22 cellular contexts compared by ENCODE assay signal in the genomic region with DNA sequence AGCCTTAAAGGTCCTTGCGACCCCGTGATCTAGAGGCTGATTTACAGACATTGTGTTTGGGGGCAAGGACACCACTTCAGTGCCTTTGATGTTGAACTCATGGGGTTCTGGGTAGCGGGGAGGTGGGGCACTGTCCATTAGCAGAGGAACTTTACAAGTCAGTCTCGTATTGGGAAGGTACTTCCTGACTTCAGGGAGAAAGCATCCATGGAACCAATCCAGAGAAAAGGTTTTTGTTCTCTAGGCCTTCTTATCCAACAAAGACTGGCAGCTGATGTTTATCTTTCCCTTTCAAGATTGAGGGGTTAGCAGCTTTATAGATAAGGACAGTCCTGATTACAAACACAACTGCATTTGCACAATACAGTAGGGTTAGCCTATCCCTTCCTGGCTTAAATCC. TPM values are rescaled to one million over a fixed set of nuclear protein-coding genes. Genes with fewer than 3 reads are reported as not detected.
A peak's percentile ranks its signal among the peaks of the same experiment; 100 is the strongest.
DNase-seq lines count a peak whose midpoint lies in the region; ATAC-seq and TF ChIP-seq lines count a peak whose summit lies in the region.
"Had no signal": no experiment of that assay in that cellular context is flagged by ENCODE, and none has a peak within 500 bp of the region (broad histone marks: within the 10 kb centered on the region; RNA-seq: fewer than 3 reads in every experiment).

No MANE protein-coding gene starts in this region.

- DNase-seq in activated naive CD4-positive, alpha-beta T cell treated with anti-CD3 and anti-CD28 coated beads for 36 hours = no peak
- DNase-seq in immature natural killer cell (no peak), progenitor cell of endocrine pancreas (ENCODE audit: low spot score, unreplicated experiment) (no peak), NCI-H446 (lab: John Stamatoyannopoulos, UW) (no peak)
- DNase-seq in central memory CD4-positive, alpha-beta T cell = no peak
- DNase-seq: DMS 273 treated with DMSO at 0.1 percent for 48 hours, DND-41, H9, NCI-H1092 treated with DMSO at 0.1 percent for 48 hours, NCI-H510A, NCI-H748 treated with DMSO at 0.1 percent for 48 hours, OCI-M1, SHP77 had no signal

- no peaks in the 10 kb centered on the region for H3K9me2 ChIP-seq in Loucy (replicated peaks; ENCODE audit: low read depth, low read length)

- H4K20me1 ChIP-seq in Loucy (ENCODE audit: insufficient read depth, low read length, poor library complexity, severe bottlenecking) = peaks cover 9% of the 10 kb centered on the region

- peak overlapping the region; percentile 79 for H3K4me2 ChIP-seq in Loucy (ENCODE audit: low read depth, low read length, poor library complexity, severe bottlenecking)
- H3K4me2 ChIP-seq: A549, BLaER1 had no signal

- no peaks in the 10 kb centered on the region for H3F3A ChIP-seq in Loucy (ENCODE audit: low read depth)

- no peak overlapping the region for H3K27ac Mint-ChIP-seq in activated naive CD4-positive, alpha-beta T cell treated with anti-CD3 and anti-CD28 coated beads, Interleukin-2, amount 50 U/mL, for 24 hours
- no peak overlapping the region for H3K27ac Mint-ChIP-seq in activated naive CD4-positive, alpha-beta T cell treated with anti-CD3 and anti-CD28 coated beads for 36 hours
- peak overlapping the region in 5 of 6 donors; percentile 50 to 98 (median 68) for H3K27ac Mint-ChIP-seq in immature natural killer cell
- peak overlapping the region; percentile 34 for H3K27ac Mint-ChIP-seq in progenitor cell of endocrine pancreas

- intact Hi-C loops in activated naive CD4-positive, alpha-beta T cell treated with anti-CD3 and anti-CD28 coated beads for 36 hours (cut with micrococcal nuclease) = loop anchor here (10.0 kb wide), 1 partner anchor 1595 kb away; the partner anchor contains the start of gene AKAP9

- H3K4me1 Mint-ChIP-seq in activated naive CD4-positive, alpha-beta T cell treated with anti-CD3 and anti-CD28 coated beads, Interleukin-2, amount 50 U/mL, for 24 hours = peaks cover 74% of the 10 kb centered on the region
- peaks cover 47% of the 10 kb centered on the region for H3K4me1 Mint-ChIP-seq in activated naive CD4-positive, alpha-beta T cell treated with anti-CD3 and anti-CD28 coated beads for 36 hours (ENCODE audit: low read depth)
- H3K4me1 Mint-ChIP-seq in immature natural killer cell (peaks cover 47 to 78% of the 10 kb centered on the region in 2 donors), progenitor cell of endocrine pancreas (ENCODE audit: low read depth) (peaks cover 13% of the 10 kb centered on the region)

- H3K9me3 ChIP-seq in Loucy (ENCODE audit: insufficient read depth, low read depth, low read length) = no peaks in the 10 kb centered on the region
- H3K9me3 ChIP-seq: BLaER1 had no signal

- no peak overlapping the region for H2AFZ ChIP-seq in Loucy (ENCODE audit: low read length)

- peaks cover 36% of the 10 kb centered on the region for H3K79me2 ChIP-seq in Loucy (ENCODE audit: insufficient read depth, low read length)

- no peak overlapping the region for H3K9ac ChIP-seq in Loucy (ENCODE audit: low read depth, low read length, poor library complexity, severe bottlenecking)
- H3K9ac ChIP-seq: BLaER1 had no signal

- H3K9me3 Mint-ChIP-seq in activated naive CD4-positive, alpha-beta T cell treated with anti-CD3 and anti-CD28 coated beads, Interleukin-2, amount 50 U/mL, for 24 hours = no peaks in the 10 kb centered on the region
- no peaks in the 10 kb centered on the region for H3K9me3 Mint-ChIP-seq in activated naive CD4-positive, alpha-beta T cell treated with anti-CD3 and anti-CD28 coated beads for 36 hours
- H3K9me3 Mint-ChIP-seq in immature natural killer cell (no peaks in the 10 kb centered on the region), progenitor cell of endocrine pancreas (ENCODE audit: low read depth) (no peaks in the 10 kb centered on the region)
- H3K9me3 Mint-ChIP-seq: H9, IgD-negative memory B cell had no signal

- no peaks in the 10 kb centered on the region for H3K36me3 ChIP-seq in Loucy (ENCODE audit: insufficient read depth, low read length)

- H3K4me3 Mint-ChIP-seq in activated naive CD4-positive, alpha-beta T cell treated with anti-CD3 and anti-CD28 coated beads, Interleukin-2, amount 50 U/mL, for 24 hours = peak overlapping the region; percentile 44
- no peak overlapping the region for H3K4me3 Mint-ChIP-seq in activated naive CD4-positive, alpha-beta T cell treated with anti-CD3 and anti-CD28 coated beads for 36 hours
- H3K4me3 Mint-ChIP-seq in immature natural killer cell (peak overlapping the region in 2 of 5 donors; percentile 13 to 18), progenitor cell of endocrine pancreas (ENCODE audit: low read depth) (peak overlapping the region; percentile 1)
- H3K4me3 Mint-ChIP-seq: H9 had no signal

- no peak for ATAC-seq in GM18861 (IDR thresholded peaks at IDR 0.05; ENCODE audit: unreplicated experiment)
- ATAC-seq: A549 had no signal

- H3K4me3 ChIP-seq in Loucy (ENCODE audit: low read length, poor library complexity, severe bottlenecking) = no peak overlapping the region
- H3K4me3 ChIP-seq: A549, BLaER1, SK-N-MC had no signal

- H3K4me1 ChIP-seq in Loucy (ENCODE audit: insufficient read depth, low read length, poor library complexity, severe bottlenecking) = peaks cover 27% of the 10 kb centered on the region

- CTCF ChIA-PET in activated naive CD4-positive, alpha-beta T cell treated with anti-CD3 and anti-CD28 coated beads for 36 hours (lab: Charles Lee) = interaction anchor here (0.6 kb wide), 1 partner anchor 45 kb away, joined by 6 read pairs; no protein-coding TSS in a partner anchor

- H3K27me3 ChIP-seq in Loucy (ENCODE audit: insufficient read depth, low read length, poor library complexity, severe bottlenecking) = no peaks in the 10 kb centered on the region
- H3K27me3 ChIP-seq: BLaER1 had no signal

- TF ChIP-seq CTCF in Loucy (conservative IDR thresholded peaks at IDR 0.05; ENCODE audit: low read length) = no peak
- TF ChIP-seq CTCF in progenitor cell of endocrine pancreas (IDR thresholded peaks at IDR 0.05; ENCODE audit: unreplicated experiment) = no peak

- H3K36me3 Mint-ChIP-seq in activated naive CD4-positive, alpha-beta T cell treated with anti-CD3 and anti-CD28 coated beads, Interleukin-2, amount 50 U/mL, for 24 hours = peaks cover 23% of the 10 kb centered on the region
- H3K36me3 Mint-ChIP-seq in activated naive CD4-positive, alpha-beta T cell treated with anti-CD3 and anti-CD28 coated beads for 36 hours (ENCODE audit: low read depth) = peaks cover 35% of the 10 kb centered on the region
- H3K36me3 Mint-ChIP-seq in immature natural killer cell (peaks cover 8 to 15% (median 9%) of the 10 kb centered on the region in 3 donors), progenitor cell of endocrine pancreas (ENCODE audit: insufficient read depth) (peaks cover 5% of the 10 kb centered on the region)

- H3K27me3 Mint-ChIP-seq in activated naive CD4-positive, alpha-beta T cell treated with anti-CD3 and anti-CD28 coated beads, Interleukin-2, amount 50 U/mL, for 24 hours = no peaks in the 10 kb centered on the region
- H3K27me3 Mint-ChIP-seq in activated naive CD4-positive, alpha-beta T cell treated with anti-CD3 and anti-CD28 coated beads for 36 hours (ENCODE audit: low read depth) = no peaks in the 10 kb centered on the region
- H3K27me3 Mint-ChIP-seq in immature natural killer cell (ENCODE audit: low read depth in 3 of 3) = peaks cover 9 to 17% (median 13%) of the 10 kb centered on the region in 3 donors
- H3K27me3 Mint-ChIP-seq in progenitor cell of endocrine pancreas = no peaks in the 10 kb centered on the region
- H3K27me3 Mint-ChIP-seq: IgD-negative memory B cell had no signal

RNA-seq across cellular contexts. Expression of gene GTPBP10, which starts 2.8 kb away (rescaled TPM):
- total RNA-seq in activated naive CD4-positive, alpha-beta T cell treated with anti-CD3 and anti-CD28 coated beads for 36 hours = 10 to 100 TPM; 35.8 to 39.3 TPM
- 10 to 100 TPM; 18.7 to 31.3 (median 30.1) TPM for polyA plus RNA-seq in immature natural killer cell
- 25.1 and 25.3 TPM in 2 replicates for total RNA-seq in progenitor cell of endocrine pancreas

RNA-seq across cellular contexts. Expression of gene FAM237B, which starts 28.2 kb away (rescaled TPM):
- not detected for total RNA-seq in activated naive CD4-positive, alpha-beta T cell treated with anti-CD3 and anti-CD28 coated beads for 36 hours
- polyA plus RNA-seq in immature natural killer cell = not detected
- total RNA-seq in progenitor cell of endocrine pancreas = not detected in 2 replicates
- total RNA-seq: H9, LHCN-M2, RPMI7951 had no signal
- polyA plus RNA-seq: A549, IgD-negative memory B cell had no signal

RNA-seq across cellular contexts. Expression of gene CLDN12, which starts 54.0 kb away (rescaled TPM):
- total RNA-seq in activated naive CD4-positive, alpha-beta T cell treated with anti-CD3 and anti-CD28 coated beads for 36 hours = 10 to 100 TPM; 14.8 to 15.3 TPM
- polyA plus RNA-seq in immature natural killer cell = under 1 TPM in 2 of 3 donors, not detected in 1; 0.09 to 0.36 TPM
- total RNA-seq in progenitor cell of endocrine pancreas = 48.9 and 56.6 TPM in 2 replicates

Comparison
In these comparisons a context has a peak if more than half of its experiments do, and no peak if none do; other contexts are left out.
1. H3K27ac Mint-ChIP-seq: peak in immature natural killer cell (5 of 6) and progenitor cell of endocrine pancreas (single experiment); none in activated naive CD4-positive, alpha-beta T cell treated with anti-CD3 and anti-CD28 coated beads, Interleukin-2, amount 50 U/mL, for 24 hours (single experiment) and activated naive CD4-positive, alpha-beta T cell treated with anti-CD3 and anti-CD28 coated beads for 36 hours (single experiment).